Comparison of ENCODE assay signal across 8 cellular contexts in genomic region chr2:168194784-168195522, GRCh38. TPM values are rescaled to one million over a fixed set of nuclear protein-coding genes. Genes with fewer than 3 reads are reported as not detected.
DNase-seq lines count a peak whose midpoint lies in the region; ATAC-seq and TF ChIP-seq lines count a peak whose summit lies in the region.

No MANE protein-coding gene starts in this region.

- no peak for TF ChIP-seq CTCF in fibroblast of mammary gland (conservative IDR thresholded peaks at IDR 0.05; ENCODE audit: control insufficient read depth, insufficient read depth, low read depth, low read length)
- no peak for TF ChIP-seq CTCF in foreskin keratinocyte (conservative IDR thresholded peaks at IDR 0.05)

- H3K4me3 Mint-ChIP-seq in IgD-negative memory B cell, result peak overlapping the region in 2 of 4 donors; percentile 75 to 79

- H3K4me1 Mint-ChIP-seq in IgD-negative memory B cell, result peaks cover 20 to 31% (median 27%) of the 10 kb centered on the region in 3 donors

- TF ChIP-seq POLR2A in GM18505 (IDR thresholded peaks at IDR 0.05; ENCODE audit: borderline replicate concordance, extremely low read depth, insufficient read depth, insufficient read length), result no peak

- H3K4me3 ChIP-seq in fibroblast of mammary gland (ENCODE audit: control insufficient read depth, low read depth, low read length), result no peak overlapping the region

- peaks cover 2% of the 10 kb centered on the region for H3K27me3 Mint-ChIP-seq in IgD-negative memory B cell

- peak; percentile 87 for ATAC-seq in GM18505 (IDR thresholded peaks at IDR 0.05; ENCODE audit: unreplicated experiment)
- peak; percentile 89 for ATAC-seq in GM21576 (IDR thresholded peaks at IDR 0.05; ENCODE audit: unreplicated experiment)
- no peak for ATAC-seq in foreskin keratinocyte

- peak overlapping the region; percentile 1 to 33 (median 22) for H3K27ac Mint-ChIP-seq in IgD-negative memory B cell

- H3K4me1 ChIP-seq in foreskin keratinocyte, result peaks cover 22% of the 10 kb centered on the region

- no peaks in the 10 kb centered on the region for H3K9me3 Mint-ChIP-seq in IgD-negative memory B cell

- H3K27ac ChIP-seq in foreskin keratinocyte, result no peak overlapping the region

- DNase-seq in fibroblast of mammary gland (ENCODE audit: low read depth) (peak; percentile 70), NCI-H1436 treated with DMSO at 0.1 percent for 48 hours (lab: John Stamatoyannopoulos, UW) (no peak), foreskin keratinocyte (no peak), retina (no peak), C1 segment of cervical spinal cord (lab: John Stamatoyannopoulos, UW) (no peak)

- H3K27me3 ChIP-seq in foreskin keratinocyte, result no peaks in the 10 kb centered on the region

- H3K36me3 Mint-ChIP-seq in IgD-negative memory B cell, result peaks cover 2% of the 10 kb centered on the region

RNA-seq across cellular contexts. Expression of gene STK39, which starts 52.4 kb away (rescaled TPM):
- polyA plus RNA-seq in IgD-negative memory B cell (1.6 TPM), foreskin keratinocyte (18.0 and 19.4 TPM in 2 replicates)
- 28.8 and 29.7 TPM in 2 replicates for total RNA-seq in foreskin keratinocyte
